Comparison of ENCODE assay signal across 19 cellular contexts in the genomic region with DNA sequence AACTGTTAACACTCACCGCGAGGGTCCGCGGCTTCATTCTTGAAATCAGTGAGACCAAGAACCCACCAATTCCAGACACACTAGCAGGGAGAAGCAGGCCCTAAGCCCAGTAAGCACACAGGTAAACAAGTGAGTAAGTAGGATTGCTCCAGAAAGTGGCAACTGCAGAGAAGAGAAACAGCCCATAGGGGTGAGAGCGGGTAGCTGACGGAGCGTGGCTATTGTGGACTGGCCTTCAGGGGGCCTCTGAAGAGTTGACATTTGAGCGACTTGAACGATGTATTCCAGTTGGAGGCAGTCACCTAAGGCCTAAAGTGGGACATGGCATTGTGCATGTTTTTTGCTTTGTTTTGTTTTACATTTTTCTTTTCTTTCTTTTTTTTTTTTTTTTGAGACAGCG.
"Had no signal": no experiment of that assay in that cellular context is flagged by ENCODE, and none has a peak within 500 bp of the region (broad histone marks: within the 10 kb centered on the region; RNA-seq: fewer than 3 reads in every experiment).

No MANE protein-coding gene starts in this region.

- H3K27ac Mint-ChIP-seq: naive B cell, progenitor cell of endocrine pancreas, type B pancreatic cell had no signal

- H3K36me3 Mint-ChIP-seq: naive B cell, type B pancreatic cell had no signal

- DNase-seq: effector memory CD4-positive, alpha-beta T cell; esophagus squamous epithelium; foreskin fibroblast; head of caudate nucleus; kidney; left colon; left ventricle myocardium superior; mesenchymal stem cell; naive B cell; occipital lobe; pancreas; right cardiac atrium; stimulated activated CD4-positive, alpha-beta T cell treated with anti-CD3 and anti-CD28 coated beads, Interleukin-2, amount 100 ng/mL, for 48 hours; stimulated activated naive CD4-positive, alpha-beta T cell treated with Interleukin-2 at 50 U/mL for 16 hours; thyroid gland; uterus had no signal

- H3K9me3 Mint-ChIP-seq: naive B cell, neural crest cell, type B pancreatic cell had no signal

- H3K4me3 Mint-ChIP-seq: naive B cell, neural crest cell, type B pancreatic cell had no signal

- ATAC-seq: left colon, left ventricle myocardium superior, pancreas, right cardiac atrium had no signal
